ENCODE assay signal across 8 cellular contexts in genomic region chr6:127971945-127972391, GRCh38.
DNase-seq lines count a peak whose midpoint lies in the region; ATAC-seq and TF ChIP-seq lines count a peak whose summit lies in the region.

No MANE protein-coding gene starts in this region.

- peak; percentile 94 for ATAC-seq in PC-3
- ATAC-seq in naive thymus-derived CD4-positive, alpha-beta T cell = peak; percentile 92
- ATAC-seq in GM19035 (IDR thresholded peaks at IDR 0.05; ENCODE audit: unreplicated experiment) = no peak
- ATAC-seq in HG03108 (IDR thresholded peaks at IDR 0.05; ENCODE audit: unreplicated experiment) = no peak
- no peak for ATAC-seq in gastrocnemius medialis

- H2AFZ ChIP-seq in PC-3 (ENCODE audit: low read length) = peak overlapping the region; percentile 52; the same call in 1 of the 2 replicates

- H3K9me3 ChIP-seq in PC-3 (ENCODE audit: low read length) = no peaks in the 10 kb centered on the region
- no peaks in the 10 kb centered on the region for H3K9me3 ChIP-seq in naive thymus-derived CD4-positive, alpha-beta T cell (ENCODE audit: control insufficient read depth in 2 of 3, low read length in 3 of 3)
- no peaks in the 10 kb centered on the region for H3K9me3 ChIP-seq in gastrocnemius medialis

- H3K9ac ChIP-seq in PC-3 (ENCODE audit: low read length) = 0 out of 2 replicates have a peak overlapping the region, but pooled peaks have one; percentile 23

- POLR2A ChIA-PET in PC-3 (lab: Charles Lee; ENCODE audit: unreplicated experiment) = no interaction called here
- POLR2A ChIA-PET in naive thymus-derived CD4-positive, alpha-beta T cell (lab: Charles Lee) = interaction anchor here (0.7 to 2.2 kb wide), 20 partner anchors 12 to 163 kb away, joined by 3 to 17 read pairs (median 4); partner anchors contain the start of gene THEMIS

- intact Hi-C loops in PC-3 (cut with micrococcal nuclease) = loop anchor here (1.0 to 2.0 kb wide), 2 partner anchors 112 to 235 kb away; no protein-coding TSS in a partner anchor
- intact Hi-C loops in activated naive CD4-positive, alpha-beta T cell treated with anti-CD3 and anti-CD28 coated beads for 36 hours (cut with micrococcal nuclease) = loop anchor here (1.0 to 10.0 kb wide), 16 partner anchors 20 to 1520 kb away; partner anchors contain the start of gene PTPRK
- intact Hi-C loops in naive thymus-derived CD4-positive, alpha-beta T cell (cut with micrococcal nuclease) = loop anchor here (1.0 to 10.0 kb wide), 15 partner anchors 10 to 549 kb away; partner anchors contain the start of genes PTPRK (in 2 of the 2) and THEMIS (in 2 of the 2)
- intact Hi-C loops in gastrocnemius medialis (cut with DNase I; ENCODE audit: low total_unique reads) = no loop called here

- peak overlapping the region; percentile 76 for H3K4me2 ChIP-seq in PC-3 (ENCODE audit: low read length)

- CTCF ChIA-PET in PC-3 (lab: Charles Lee) = no interaction called here
- CTCF ChIA-PET in activated naive CD4-positive, alpha-beta T cell treated with anti-CD3 and anti-CD28 coated beads for 36 hours (lab: Charles Lee) = interaction anchor here (0.6 to 2.5 kb wide), 7 partner anchors 14 to 236 kb away, joined by 3 to 12 read pairs (median 3); no protein-coding TSS in a partner anchor
- CTCF ChIA-PET in naive thymus-derived CD4-positive, alpha-beta T cell (lab: Charles Lee) = interaction anchor here (0.6 to 3.8 kb wide), 12 partner anchors 19 to 1564 kb away, joined by 3 to 17 read pairs (median 3); partner anchors contain the start of gene THEMIS

- TF ChIP-seq POLR2A in gastrocnemius medialis (IDR thresholded peaks at IDR 0.05) = no peak

- H3K27me3 Mint-ChIP-seq in activated naive CD4-positive, alpha-beta T cell treated with anti-CD3 and anti-CD28 coated beads for 36 hours (ENCODE audit: low read depth) = no peaks in the 10 kb centered on the region
- H3K27me3 Mint-ChIP-seq in naive thymus-derived CD4-positive, alpha-beta T cell = no peaks in the 10 kb centered on the region
- no peaks in the 10 kb centered on the region for H3K27me3 Mint-ChIP-seq in chondrocyte (ENCODE audit: low read depth)

- H3K9me2 ChIP-seq in PC-3 (replicated peaks; ENCODE audit: low read length) = no peaks in the 10 kb centered on the region

- peaks cover 3% of the 10 kb centered on the region for H3K9me3 Mint-ChIP-seq in activated naive CD4-positive, alpha-beta T cell treated with anti-CD3 and anti-CD28 coated beads for 36 hours
- H3K9me3 Mint-ChIP-seq in naive thymus-derived CD4-positive, alpha-beta T cell = peaks cover 0 to 16% (median 0%) of the 10 kb centered on the region in 11 donors
- no peaks in the 10 kb centered on the region for H3K9me3 Mint-ChIP-seq in chondrocyte (ENCODE audit: low read depth)

- H3K36me3 ChIP-seq in PC-3 (ENCODE audit: low read depth, low read length) (no peaks in the 10 kb centered on the region; the same call in none of the 2 replicates), gastrocnemius medialis (peaks cover 0 to 25% of the 10 kb centered on the region in 2 donors)
- no peaks in the 10 kb centered on the region for H3K36me3 ChIP-seq in naive thymus-derived CD4-positive, alpha-beta T cell (ENCODE audit: control insufficient read depth in 2 of 3, insufficient read depth in 3 of 3, low read length in 3 of 3)

- H3K4me1 ChIP-seq in PC-3 (ENCODE audit: insufficient read depth, low read length) (peaks cover 18% of the 10 kb centered on the region), gastrocnemius medialis (no peaks in the 10 kb centered on the region)
- peaks cover 36 to 49% of the 10 kb centered on the region in 2 donors for H3K4me1 ChIP-seq in naive thymus-derived CD4-positive, alpha-beta T cell (ENCODE audit: control insufficient read depth in 2 of 2, insufficient read depth in 2 of 2, low read length in 2 of 2)

- H3K36me3 Mint-ChIP-seq in activated naive CD4-positive, alpha-beta T cell treated with anti-CD3 and anti-CD28 coated beads for 36 hours (ENCODE audit: low read depth) = peaks cover 1% of the 10 kb centered on the region
- H3K36me3 Mint-ChIP-seq in naive thymus-derived CD4-positive, alpha-beta T cell = peaks cover 0 to 34% (median 0%) of the 10 kb centered on the region in 5 donors
- H3K36me3 Mint-ChIP-seq in chondrocyte (ENCODE audit: low read depth) = peaks cover 37% of the 10 kb centered on the region

- in situ Hi-C loops in gastrocnemius medialis (cut with MboI; ENCODE audit: low sequenced_read_pairs in 4 of 4) = no loop called here

- DNase-seq in COLO829 (ENCODE audit: low spot score) (peak; percentile 18), PC-3 (peak; percentile 89), chondrocyte (ENCODE audit: low spot score) (no peak), gastrocnemius medialis (no peak)
- DNase-seq in activated naive CD4-positive, alpha-beta T cell treated with anti-CD3 and anti-CD28 coated beads for 36 hours = peak; percentile 62
- peak; percentile 9 to 89 (median 84) for DNase-seq in naive thymus-derived CD4-positive, alpha-beta T cell

- peak overlapping the region; percentile 45; the same call in 1 of the 2 replicates for H3K4me3 ChIP-seq in PC-3 (ENCODE audit: low read length)
- peak overlapping the region; percentile 43 for H3K4me3 ChIP-seq in naive thymus-derived CD4-positive, alpha-beta T cell (ENCODE audit: low read length)
- H3K4me3 ChIP-seq in gastrocnemius medialis = no peak overlapping the region

- TF ChIP-seq CTCF in PC-3 (conservative IDR thresholded peaks at IDR 0.05; ENCODE audit: low read depth, low read length) (no peak), chondrocyte (IDR thresholded peaks at IDR 0.05) (no peak), gastrocnemius medialis (IDR thresholded peaks at IDR 0.05 in 4 of 5, conservative IDR thresholded peaks at IDR 0.05 in 1 of 5) (no peak)

- H3F3A ChIP-seq in PC-3 (ENCODE audit: low read length, unreplicated experiment) = no peaks in the 10 kb centered on the region

- BruUV-seq in PC-3 (replicated peaks; lab: Mats Ljungman, UMichigan) = no TSS peak

- H3K27ac Mint-ChIP-seq in activated naive CD4-positive, alpha-beta T cell treated with anti-CD3 and anti-CD28 coated beads for 36 hours = peak overlapping the region; percentile 88
- peak overlapping the region; percentile 71 to 99 (median 97) for H3K27ac Mint-ChIP-seq in naive thymus-derived CD4-positive, alpha-beta T cell
- no peak overlapping the region for H3K27ac Mint-ChIP-seq in chondrocyte (ENCODE audit: unreplicated experiment)

- peaks cover 63% of the 10 kb centered on the region for H3K4me1 Mint-ChIP-seq in activated naive CD4-positive, alpha-beta T cell treated with anti-CD3 and anti-CD28 coated beads for 36 hours (ENCODE audit: low read depth)
- H3K4me1 Mint-ChIP-seq in naive thymus-derived CD4-positive, alpha-beta T cell = peaks cover 15 to 83% (median 68%) of the 10 kb centered on the region in 7 donors
- H3K4me1 Mint-ChIP-seq in chondrocyte (ENCODE audit: low read depth) = peaks cover 6% of the 10 kb centered on the region

- peak overlapping the region; percentile 72 for H3K4me3 Mint-ChIP-seq in activated naive CD4-positive, alpha-beta T cell treated with anti-CD3 and anti-CD28 coated beads for 36 hours
- peak overlapping the region; percentile 73 to 96 (median 88) for H3K4me3 Mint-ChIP-seq in naive thymus-derived CD4-positive, alpha-beta T cell
- no peak overlapping the region for H3K4me3 Mint-ChIP-seq in chondrocyte (ENCODE audit: unreplicated experiment)

- H4K20me1 ChIP-seq in PC-3 (ENCODE audit: low read length) = no peaks in the 10 kb centered on the region

- H3K79me2 ChIP-seq in PC-3 (ENCODE audit: low read length) = no peaks in the 10 kb centered on the region

- peak overlapping the region; percentile 85 for H3K27ac ChIP-seq in PC-3 (ENCODE audit: low read length)
- peak overlapping the region; percentile 83 for H3K27ac ChIP-seq in naive thymus-derived CD4-positive, alpha-beta T cell (ENCODE audit: low read depth, low read length)
- H3K27ac ChIP-seq in gastrocnemius medialis = no peak overlapping the region

- H3K27me3 ChIP-seq in PC-3 (ENCODE audit: low read length) (no peaks in the 10 kb centered on the region), gastrocnemius medialis (no peaks in the 10 kb centered on the region)
- H3K27me3 ChIP-seq in naive thymus-derived CD4-positive, alpha-beta T cell (ENCODE audit: control insufficient read depth in 2 of 2, insufficient read depth in 2 of 2, low read length in 2 of 2) = no peaks in the 10 kb centered on the region

Comparison
In these comparisons a context has a peak if more than half of its experiments do, and no peak if none do; other contexts are left out.
1. DNase-seq: peak in COLO829 (single experiment), PC-3 (single experiment), activated naive CD4-positive, alpha-beta T cell treated with anti-CD3 and anti-CD28 coated beads for 36 hours (single experiment) and naive thymus-derived CD4-positive, alpha-beta T cell (9 of 9); none in chondrocyte (single experiment) and gastrocnemius medialis (0 of 2).
2. ATAC-seq: peak in PC-3 (single experiment) and naive thymus-derived CD4-positive, alpha-beta T cell (single experiment); none in GM19035 (single experiment), HG03108 (single experiment) and gastrocnemius medialis (0 of 2).
3. H3K27ac ChIP-seq: peak in PC-3 (single experiment) and naive thymus-derived CD4-positive, alpha-beta T cell (single experiment); none in gastrocnemius medialis (0 of 4).
4. H3K4me3 ChIP-seq: peak in PC-3 (single experiment) and naive thymus-derived CD4-positive, alpha-beta T cell (single experiment); none in gastrocnemius medialis (0 of 4).